In genomic region chr3:139117136-139117675, GRCh38 we compare ENCODE assay signal across 13 cellular contexts.
DNase-seq lines count a peak whose midpoint lies in the region; ATAC-seq and TF ChIP-seq lines count a peak whose summit lies in the region.
"Had no signal": no experiment of that assay in that cellular context is flagged by ENCODE, and none has a peak within 500 bp of the region (broad histone marks: within the 10 kb centered on the region; RNA-seq: fewer than 3 reads in every experiment).

No MANE protein-coding gene starts in this region.

- H3K27ac Mint-ChIP-seq in naive thymus-derived CD4-positive, alpha-beta T cell, result no peak overlapping the region
- no peak overlapping the region for H3K27ac Mint-ChIP-seq in osteocyte (ENCODE audit: unreplicated experiment)

- H3K4me3 ChIP-seq in mammary epithelial cell (replicated peaks in 1 of 3; ENCODE audit: insufficient read depth in 1 of 3, low read depth in 2 of 3, low read length in 3 of 3) (no peak overlapping the region), lower lobe of right lung (no peak overlapping the region)
- H3K4me3 ChIP-seq in naive thymus-derived CD4-positive, alpha-beta T cell (ENCODE audit: low read length), result no peak overlapping the region
- H3K4me3 ChIP-seq: coronary artery, ovary had no signal

- H3K27me3 ChIP-seq in mammary epithelial cell (ENCODE audit: insufficient read depth, low read length), result no peaks in the 10 kb centered on the region
- no peaks in the 10 kb centered on the region for H3K27me3 ChIP-seq in naive thymus-derived CD4-positive, alpha-beta T cell (ENCODE audit: control insufficient read depth in 2 of 2, insufficient read depth in 2 of 2, low read length in 2 of 2)
- H3K27me3 ChIP-seq in lower lobe of right lung (ENCODE audit: low read depth), result no peaks in the 10 kb centered on the region
- H3K27me3 ChIP-seq: ovary had no signal

- intact Hi-C loops in mammary epithelial cell (cut with micrococcal nuclease) (no loop called here), lower lobe of right lung (cut with DNase I) (no loop called here)
- intact Hi-C loops in naive thymus-derived CD4-positive, alpha-beta T cell (cut with micrococcal nuclease), result loop anchor here (5.0 to 10.0 kb wide), 2 partner anchors 182 to 1825 kb away; partner anchors contain the start of gene SLC25A36 (in 1 of the 2)

- H3K27ac ChIP-seq in mammary epithelial cell (ENCODE audit: insufficient read depth, low read depth, low read length), result no peak overlapping the region
- no peak overlapping the region for H3K27ac ChIP-seq in naive thymus-derived CD4-positive, alpha-beta T cell (ENCODE audit: low read depth, low read length)
- no peak overlapping the region for H3K27ac ChIP-seq in lower lobe of right lung
- H3K27ac ChIP-seq: coronary artery, ovary, RWPE1 had no signal

- H2AFZ ChIP-seq in mammary epithelial cell (ENCODE audit: low read depth, low read length), result no peak overlapping the region

- POLR2A ChIA-PET in naive thymus-derived CD4-positive, alpha-beta T cell (lab: Charles Lee), result no interaction called here

- H3K27me3 Mint-ChIP-seq in naive thymus-derived CD4-positive, alpha-beta T cell, result peaks cover 0 to 19% (median 11%) of the 10 kb centered on the region in 5 donors
- H3K27me3 Mint-ChIP-seq in osteocyte (ENCODE audit: unreplicated experiment), result peaks cover 18% of the 10 kb centered on the region

- no peak overlapping the region for H3K4me3 Mint-ChIP-seq in naive thymus-derived CD4-positive, alpha-beta T cell
- H3K4me3 Mint-ChIP-seq in osteocyte (ENCODE audit: unreplicated experiment), result no peak overlapping the region

- whole genome bisulfite sequencing in mammary epithelial cell (ENCODE audit: low coverage, missing lambda C conversion rate), result 88% methylated on average over 1 of the region's 1 CpG

- peak; percentile 20 for ATAC-seq in naive thymus-derived CD4-positive, alpha-beta T cell
- ATAC-seq in lower lobe of right lung, result no peak

- peaks cover 0 to 1% (median 0%) of the 10 kb centered on the region in 7 donors for H3K4me1 Mint-ChIP-seq in naive thymus-derived CD4-positive, alpha-beta T cell
- H3K4me1 Mint-ChIP-seq in osteocyte (ENCODE audit: unreplicated experiment), result peaks cover 2% of the 10 kb centered on the region

- TF ChIP-seq CTCF in mammary epithelial cell (conservative IDR thresholded peaks at IDR 0.05 in 1 of 2, IDR thresholded peaks at IDR 0.05 in 1 of 2; ENCODE audit: extremely low read depth in 1 of 2, insufficient read depth in 1 of 2, low read depth in 1 of 2, low read length in 2 of 2) (no peak), lower lobe of right lung (IDR thresholded peaks at IDR 0.05) (no peak), osteocyte (IDR thresholded peaks at IDR 0.05) (no peak)

- H3K9me3 ChIP-seq in mammary epithelial cell (replicated peaks; ENCODE audit: insufficient read depth, low read length) (no peaks in the 10 kb centered on the region), lower lobe of right lung (no peaks in the 10 kb centered on the region)
- no peaks in the 10 kb centered on the region for H3K9me3 ChIP-seq in naive thymus-derived CD4-positive, alpha-beta T cell (ENCODE audit: control insufficient read depth in 2 of 3, low read length in 3 of 3)
- H3K9me3 ChIP-seq: ovary had no signal

- no peaks in the 10 kb centered on the region for H3K36me3 Mint-ChIP-seq in naive thymus-derived CD4-positive, alpha-beta T cell
- no peaks in the 10 kb centered on the region for H3K36me3 Mint-ChIP-seq in osteocyte (ENCODE audit: unreplicated experiment)

- H3K36me3 ChIP-seq in mammary epithelial cell (ENCODE audit: insufficient read depth, low read length) (no peaks in the 10 kb centered on the region), lower lobe of right lung (no peaks in the 10 kb centered on the region)
- no peaks in the 10 kb centered on the region for H3K36me3 ChIP-seq in naive thymus-derived CD4-positive, alpha-beta T cell (ENCODE audit: control insufficient read depth in 2 of 3, insufficient read depth in 3 of 3, low read length in 3 of 3)
- H3K36me3 ChIP-seq: ovary had no signal

- DNase-seq in Daoy (ENCODE audit: low read depth) (peak; percentile 24), LHCN-M2 (ENCODE audit: low read depth) (peak; percentile 59), mammary epithelial cell (peak; percentile 52), lower lobe of right lung (no peak), osteocyte (ENCODE audit: extremely low spot score, unreplicated experiment) (no peak), NCI-H2081 treated with DMSO at 0.1 percent for 48 hours (lab: John Stamatoyannopoulos, UW) (no peak)
- DNase-seq in naive thymus-derived CD4-positive, alpha-beta T cell, result peak in 2 of 9 donors; percentile 20 to 24
- DNase-seq: activated effector memory CD4-positive, alpha-beta T cell treated with Interleukin-2 at 50 U/mL for 16 hours; KG1; ovary; stimulated activated CD4-positive, alpha-beta T cell treated with anti-CD3 and anti-CD28 coated beads, Interleukin-2, amount 100 ng/mL, for 48 hours had no signal

- H3K79me2 ChIP-seq in mammary epithelial cell (ENCODE audit: insufficient read depth, low read length), result no peaks in the 10 kb centered on the region

- dilution Hi-C loops in mammary epithelial cell (cut with HindIII; ENCODE audit: low sequenced_read_pairs), result no loop called here

- no peaks in the 10 kb centered on the region for H3K9me3 Mint-ChIP-seq in naive thymus-derived CD4-positive, alpha-beta T cell
- no peaks in the 10 kb centered on the region for H3K9me3 Mint-ChIP-seq in osteocyte (ENCODE audit: unreplicated experiment)

- in situ Hi-C loops in mammary epithelial cell (cut with MboI; ENCODE audit: low sequenced_read_pairs in 2 of 2), result loop anchor here in 1 of 2 donors (25.0 kb wide), 1 partner anchor 195 kb away; no protein-coding TSS in a partner anchor

- H3K4me1 ChIP-seq in mammary epithelial cell (ENCODE audit: insufficient read depth, low read length), result peaks cover 15% of the 10 kb centered on the region
- H3K4me1 ChIP-seq in naive thymus-derived CD4-positive, alpha-beta T cell (ENCODE audit: control insufficient read depth in 2 of 2, insufficient read depth in 2 of 2, low read length in 2 of 2), result no peaks in the 10 kb centered on the region
- H3K4me1 ChIP-seq in lower lobe of right lung, result no peaks in the 10 kb centered on the region

- no TSS peak for BruUV-seq in mammary epithelial cell (replicated peaks; lab: Mats Ljungman, UMichigan)

- H3K9ac ChIP-seq in mammary epithelial cell (ENCODE audit: insufficient read depth, low read length), result no peak overlapping the region

- CTCF ChIA-PET in mammary epithelial cell (lab: Charles Lee; ENCODE audit: low non-redundant PET), result no interaction called here
- CTCF ChIA-PET in naive thymus-derived CD4-positive, alpha-beta T cell (lab: Charles Lee), result no interaction called here

- H3K4me2 ChIP-seq in mammary epithelial cell (ENCODE audit: insufficient read depth, low read depth, low read length), result no peak overlapping the region

- H4K20me1 ChIP-seq in mammary epithelial cell (ENCODE audit: insufficient read depth, low read length), result no peaks in the 10 kb centered on the region

Comparison
In these comparisons a context has a peak if more than half of its experiments do, and no peak if none do; other contexts are left out.
1. DNase-seq: peak in Daoy (single experiment), LHCN-M2 (single experiment) and mammary epithelial cell (single experiment); none in lower lobe of right lung (single experiment), osteocyte (single experiment) and NCI-H2081 treated with DMSO at 0.1 percent for 48 hours (single experiment).
2. intact Hi-C loops: an anchor here in naive thymus-derived CD4-positive, alpha-beta T cell (5.0 to 10.0 kb wide); none called in mammary epithelial cell and lower lobe of right lung.